ENCODE assay signal across 8 cellular contexts in genomic region chr1:235999259-235999925, GRCh38.
DNase-seq lines count a peak whose midpoint lies in the region; ATAC-seq lines count a peak whose summit lies in the region.

No MANE protein-coding gene starts in this region.

- ATAC-seq in GM19467 (IDR thresholded peaks at IDR 0.05; ENCODE audit: unreplicated experiment) (peak; percentile 77), HG03571 (IDR thresholded peaks at IDR 0.05; ENCODE audit: unreplicated experiment) (peak; percentile 85)

- POLR2A ChIA-PET in activated CD4-positive, alpha-beta memory T cell treated with anti-CD3 and anti-CD28 coated beads, Interleukin-2, amount 10 ng/mL, durations not matched to agents 7 days and 5 days (lab: Charles Lee) = interaction anchor here (0.7 to 2.8 kb wide), 11 partner anchors 14 to 795 kb away, joined by 3 to 24 read pairs (median 4); partner anchors contain the start of genes ARID4B, B3GALNT2, GGPS1 and LYST

- H3K27me3 Mint-ChIP-seq in activated CD4-positive, alpha-beta memory T cell treated with anti-CD3 and anti-CD28 coated beads, Interleukin-2, amount 10 ng/mL, durations not matched to agents 7 days and 5 days = no peaks in the 10 kb centered on the region

- peaks cover 5% of the 10 kb centered on the region for H3K9me3 Mint-ChIP-seq in activated CD4-positive, alpha-beta memory T cell treated with anti-CD3 and anti-CD28 coated beads, Interleukin-2, amount 10 ng/mL, durations not matched to agents 7 days and 5 days

- H3K27ac Mint-ChIP-seq in activated CD4-positive, alpha-beta memory T cell treated with anti-CD3 and anti-CD28 coated beads, Interleukin-2, amount 10 ng/mL, durations not matched to agents 7 days and 5 days = peak overlapping the region; percentile 92

- CTCF ChIA-PET in activated CD4-positive, alpha-beta memory T cell treated with anti-CD3 and anti-CD28 coated beads, Interleukin-2, amount 10 ng/mL, durations not matched to agents 7 days and 5 days (lab: Charles Lee) = interaction anchor here (0.7 to 2.6 kb wide), 4 partner anchors 25 to 495 kb away, joined by 3 to 35 read pairs (median 4); partner anchors contain the start of gene B3GALNT2

- peaks cover 82% of the 10 kb centered on the region for H3K4me1 Mint-ChIP-seq in activated CD4-positive, alpha-beta memory T cell treated with anti-CD3 and anti-CD28 coated beads, Interleukin-2, amount 10 ng/mL, durations not matched to agents 7 days and 5 days

- H3K36me3 Mint-ChIP-seq in activated CD4-positive, alpha-beta memory T cell treated with anti-CD3 and anti-CD28 coated beads, Interleukin-2, amount 10 ng/mL, durations not matched to agents 7 days and 5 days (ENCODE audit: low read depth) = peaks cover 12% of the 10 kb centered on the region

- peak overlapping the region; percentile 22 for H3K4me3 Mint-ChIP-seq in activated CD4-positive, alpha-beta memory T cell treated with anti-CD3 and anti-CD28 coated beads, Interleukin-2, amount 10 ng/mL, durations not matched to agents 7 days and 5 days

- DNase-seq in AG20443 (ENCODE audit: low spot score) = peak; percentile 71
- peak; percentile 77 for DNase-seq in activated CD4-positive, alpha-beta memory T cell treated with anti-CD3 and anti-CD28 coated beads, Interleukin-2, amount 10 ng/mL, durations not matched to agents 7 days and 5 days
- DNase-seq in fibroblast of gingiva (ENCODE audit: low read depth) = peak; percentile 62
- peak; percentile 44 to 52 for DNase-seq in stimulated activated CD4-positive, alpha-beta T cell treated with anti-CD3 and anti-CD28 coated beads, Interleukin-1b, Interleukin-23, amount 100 ng/mL, for 4 hours (ENCODE audit: low read depth in 2 of 2)
- DNase-seq in mesenteric fat pad (ENCODE audit: low spot score) = no peak
- DNase-seq in GOT3 (lab: John Stamatoyannopoulos, UW) = no peak

Comparison
In these comparisons a context has a peak if more than half of its experiments do, and no peak if none do; other contexts are left out.
1. DNase-seq: peak in AG20443 (single experiment), activated CD4-positive, alpha-beta memory T cell treated with anti-CD3 and anti-CD28 coated beads, Interleukin-2, amount 10 ng/mL, durations not matched to agents 7 days and 5 days (single experiment), fibroblast of gingiva (single experiment) and stimulated activated CD4-positive, alpha-beta T cell treated with anti-CD3 and anti-CD28 coated beads, Interleukin-1b, Interleukin-23, amount 100 ng/mL, for 4 hours (2 of 2); none in mesenteric fat pad (single experiment) and GOT3 (single experiment).